ENCODE assay signal across 8 cellular contexts in the genomic region with DNA sequence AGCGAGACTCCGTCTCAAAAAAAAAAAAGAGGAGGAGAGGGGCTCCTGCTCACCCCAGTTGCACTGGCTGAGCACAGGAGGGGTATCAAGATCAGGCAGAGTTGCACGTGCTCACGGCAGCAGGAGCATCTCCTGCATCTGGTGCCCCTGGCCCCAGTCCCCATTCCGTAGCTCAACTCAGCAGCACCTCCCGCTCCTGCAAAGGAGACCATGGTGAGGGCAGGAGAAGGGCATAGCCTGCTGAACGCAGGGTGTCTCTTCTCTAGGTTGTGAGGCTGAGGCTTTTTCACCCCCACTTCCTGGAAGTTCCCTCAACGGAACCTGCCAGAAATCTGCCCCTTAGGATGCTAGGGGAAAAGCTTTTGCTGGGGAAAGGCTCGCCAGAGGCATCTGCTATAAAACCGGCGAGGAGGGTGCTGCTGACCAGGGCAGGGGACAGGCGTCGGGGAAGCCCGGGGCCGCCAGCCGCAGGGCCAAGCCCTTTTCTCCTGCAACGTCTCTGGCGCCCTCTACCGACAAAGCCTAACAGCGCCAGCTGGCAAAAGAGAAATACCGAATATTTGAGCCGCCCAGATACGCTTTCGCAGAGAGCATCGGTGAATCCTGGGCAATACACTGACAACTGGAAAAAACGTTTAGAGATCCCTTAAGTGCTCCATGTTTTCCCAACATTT. TPM values are rescaled to one million over a fixed set of nuclear protein-coding genes. Genes with fewer than 3 reads are reported as not detected.
DNase-seq lines count a peak whose midpoint lies in the region; ATAC-seq, FAIRE-seq and TF ChIP-seq lines count a peak whose summit lies in the region.

No MANE protein-coding gene starts in this region.

- H3K4me3 ChIP-seq in kidney (ENCODE audit: low read length in 2 of 2) = peak overlapping the region; percentile 18 to 69

- intact Hi-C loops in kidney (cut with DNase I) = no loop called here

- H3K27ac ChIP-seq in kidney (ENCODE audit: low read depth in 2 of 2, low read length in 2 of 2) = no peak overlapping the region

- peak; percentile 48 for ATAC-seq in HG02885 (IDR thresholded peaks at IDR 0.05; ENCODE audit: poor library complexity, unreplicated experiment)
- ATAC-seq in GM19328 (IDR thresholded peaks at IDR 0.05; ENCODE audit: unreplicated experiment) = no peak

- FAIRE-seq in kidney (lab: Jason Lieb, UNC) = no peak

- H3K9ac ChIP-seq in kidney (ENCODE audit: low read length in 2 of 2) = peak overlapping the region; percentile 9 to 27

- H3K9me3 ChIP-seq in kidney (ENCODE audit: control insufficient read depth in 1 of 2, low read length in 2 of 2) = no peaks in the 10 kb centered on the region

- peaks cover 0 to 11% of the 10 kb centered on the region in 2 donors for H3K4me1 ChIP-seq in kidney (ENCODE audit: control insufficient read depth in 1 of 2, insufficient read depth in 1 of 2, low read depth in 1 of 2, low read length in 2 of 2)

- peak; percentile 56 for DNase-seq in GF-D8 (lab: John Stamatoyannopoulos, UW)
- DNase-seq in NCI-H226 = peak; percentile 55
- peak; percentile 91 for DNase-seq in activated CD4-positive, CD25-positive, alpha-beta regulatory T cell treated with anti-CD3 and anti-CD28 coated beads, Interleukin-2, amount 50 U/mL, for 72 hours
- DNase-seq in cerebellar cortex (ENCODE audit: low spot score) = peak; percentile 95
- peak; percentile 94 for DNase-seq in kidney
- DNase-seq in stimulated activated CD4-positive, alpha-beta T cell treated with anti-CD3 and anti-CD28 coated beads, Interleukin-12 subunit alpha, Interleukin-12 subunit beta, amount 100 ng/mL, for 4 hours = peak; percentile 87

- peak; percentile 98 for TF ChIP-seq CTCF in kidney (IDR thresholded peaks at IDR 0.05; ENCODE audit: borderline replicate concordance, extremely low read depth, insufficient read depth)

- H3K36me3 ChIP-seq in kidney (ENCODE audit: control insufficient read depth in 1 of 2, insufficient read depth in 2 of 2, low read length in 2 of 2) = no peaks in the 10 kb centered on the region

RNA-seq across cellular contexts. Expression of a gene that starts 1.0 kb away (rescaled TPM):
- total RNA-seq in kidney = 53.8 TPM
- polyA plus RNA-seq in kidney (ENCODE audit: insufficient read depth, low read depth, low replicate concordance) = 39.4 TPM

RNA-seq across cellular contexts. Expression of a gene that starts 15.3 kb away (rescaled TPM):
- 16.7 TPM for total RNA-seq in kidney
- polyA plus RNA-seq in kidney (ENCODE audit: insufficient read depth, low read depth, low replicate concordance) = 14.5 TPM

RNA-seq across cellular contexts. Expression of a gene that starts 34.7 kb away (rescaled TPM):
- 383 TPM for total RNA-seq in kidney
- 128 TPM for polyA plus RNA-seq in kidney (ENCODE audit: insufficient read depth, low read depth, low replicate concordance)
